ENCODE assay signal across 16 cellular contexts in the genomic region with DNA sequence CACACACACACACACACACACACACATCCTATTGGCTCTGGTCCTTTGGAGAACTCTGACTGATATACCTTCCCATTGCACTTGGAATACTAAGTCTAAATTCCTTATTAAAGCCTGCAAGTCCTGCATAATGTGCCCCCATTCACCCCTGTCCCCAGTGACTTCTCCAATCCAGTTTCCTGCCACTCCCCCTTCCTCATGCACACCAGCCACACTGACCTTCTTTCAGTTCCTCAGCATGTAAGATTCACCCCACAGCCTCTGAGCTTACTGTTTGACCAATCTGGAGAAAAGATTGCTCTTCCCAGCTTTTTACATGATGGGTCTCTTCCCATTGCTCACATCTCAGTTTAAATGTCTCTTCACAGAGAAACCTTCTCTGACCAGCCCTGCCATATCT.
"Had no signal": no experiment of that assay in that cellular context is flagged by ENCODE, and none has a peak within 500 bp of the region (broad histone marks: within the 10 kb centered on the region; RNA-seq: fewer than 3 reads in every experiment).

No MANE protein-coding gene starts in this region.

- H3K4me3 Mint-ChIP-seq: activated CD4-positive, alpha-beta memory T cell treated with anti-CD3 and anti-CD28 coated beads for 36 hours; activated T-cell treated with anti-CD3 and anti-CD28 coated beads, Interleukin-2, amount 50 U/mL, for 4 hours; brain; central memory CD8-positive, alpha-beta T cell; natural killer cell; stimulated activated naive CD8-positive, alpha-beta T cell treated with anti-CD3 and anti-CD28 coated beads, Interleukin-15, amount 100 ng/mL, for 72 hours had no signal

- H3K9me3 Mint-ChIP-seq: activated CD4-positive, alpha-beta memory T cell treated with anti-CD3 and anti-CD28 coated beads for 36 hours had no signal

- H3K27me3 Mint-ChIP-seq: activated CD4-positive, alpha-beta memory T cell treated with anti-CD3 and anti-CD28 coated beads for 36 hours; central memory CD8-positive, alpha-beta T cell; stimulated activated naive CD8-positive, alpha-beta T cell treated with anti-CD3 and anti-CD28 coated beads, Interleukin-15, amount 100 ng/mL, for 72 hours had no signal

- H3K27ac Mint-ChIP-seq: activated CD4-positive, alpha-beta memory T cell treated with anti-CD3 and anti-CD28 coated beads for 36 hours; activated naive CD4-positive, alpha-beta T cell treated with anti-CD3 and anti-CD28 coated beads, Interleukin-2, amount 50 U/mL, for 72 hours; natural killer cell had no signal

- H3K4me1 Mint-ChIP-seq: brain; central memory CD8-positive, alpha-beta T cell; natural killer cell; stimulated activated naive CD8-positive, alpha-beta T cell treated with anti-CD3 and anti-CD28 coated beads, Interleukin-15, amount 100 ng/mL, for 72 hours had no signal

- H3K36me3 Mint-ChIP-seq: activated CD4-positive, alpha-beta memory T cell treated with anti-CD3 and anti-CD28 coated beads for 36 hours; brain; natural killer cell had no signal

- ATAC-seq: activated naive CD4-positive, alpha-beta T cell treated with anti-CD3 and anti-CD28 coated beads, Interleukin-2, amount 50 U/mL, for 72 hours; activated T-cell treated with anti-CD3 and anti-CD28 coated beads, Interleukin-2, amount 50 U/mL, for 4 hours; heart right ventricle; natural killer cell; psoas muscle; stimulated activated naive CD8-positive, alpha-beta T cell treated with anti-CD3 and anti-CD28 coated beads, Interleukin-15, amount 100 ng/mL, for 72 hours had no signal

- DNase-seq: activated CD4-positive, alpha-beta memory T cell treated with anti-CD3 and anti-CD28 coated beads for 36 hours; activated effector memory CD4-positive, alpha-beta T cell treated with anti-CD3 and anti-CD28 coated beads, Interleukin-2, amount 50 U/mL, for 16 hours; activated T-cell treated with anti-CD3 and anti-CD28 coated beads, Interleukin-2, amount 50 U/mL, for 4 hours; amniotic stem cell; cortex of kidney; effector CD8-positive, alpha-beta T cell; heart right ventricle; natural killer cell; psoas muscle; stimulated activated CD4-positive, alpha-beta T cell treated with anti-CD3 and anti-CD28 coated beads, Interleukin-4, amount 100 ng/mL, for 1 hour; stimulated activated CD8-positive, alpha-beta memory T cell treated with anti-CD3 and anti-CD28 coated beads, Interleukin-4, amount 100 ng/mL, for 48 hours; stimulated activated naive CD8-positive, alpha-beta T cell treated with anti-CD3 and anti-CD28 coated beads, Interleukin-15, amount 100 ng/mL, for 72 hours; testis had no signal
